1 cellular context compared by ENCODE assay signal in genomic region chr22:36454916-36455570, GRCh38.
TF ChIP-seq lines count a peak whose summit lies in the region.

No MANE protein-coding gene starts in this region.

TF ChIP-seq in IMR-90, 13 proteins besides CTCF, POLR2A, EP300 and RAD21:
- peak; percentile 16; the same call in 1 of the 2 replicates for TF ChIP-seq MAZ (IDR thresholded peaks at IDR 0.05; ENCODE audit: borderline replicate concordance, low read depth, low read length)
- TF ChIP-seq SMC3 (IDR thresholded peaks at IDR 0.05; ENCODE audit: low read depth, low read length): no peak; the same call in 1 of the 2 replicates
- TF ChIP-seq ELK1 (IDR thresholded peaks at IDR 0.05; ENCODE audit: borderline replicate concordance, low read depth, low read length): 0 out of 2 replicates have a peak, but pooled peaks have one; percentile 79
- TF ChIP-seq RCOR1 (IDR thresholded peaks at IDR 0.05; ENCODE audit: insufficient replicate concordance, low read length): peak; percentile 74
TF ChIP-seq in IMR-90: peak in this region for 3.
